ENCODE assay signal across 1 cellular context in genomic region chr12:110698171-110698902, GRCh38.
TF ChIP-seq lines count a peak whose summit lies in the region.

No MANE protein-coding gene starts in this region.

TF ChIP-seq in K562, 482 proteins besides CTCF, POLR2A, EP300 and RAD21 (continued from another document and continues in another):
- peak; percentile 57; the same call in 1 of the 2 replicates for TF ChIP-seq TFAP4 (CRISPR knock-in tag; IDR thresholded peaks at IDR 0.05; ENCODE audit: borderline replicate concordance)
- TF ChIP-seq TAF7 (tag; IDR thresholded peaks at IDR 0.05), result no peak
- TF ChIP-seq ARID4B (CRISPR knock-in tag; IDR thresholded peaks at IDR 0.05), result 0 out of 2 replicates have a peak, but pooled peaks have one; percentile 11
- TF ChIP-seq RFX5 (IDR thresholded peaks at IDR 0.05; ENCODE audit: low read depth, low read length), result no peak; the same call in 1 of the 2 replicates
- TF ChIP-seq BRF1 (IDR thresholded peaks at IDR 0.05; ENCODE audit: borderline replicate concordance, extremely low read depth, insufficient read length), result no peak
- peak; percentile 86 for TF ChIP-seq JUND (IDR thresholded peaks at IDR 0.05; ENCODE audit: borderline replicate concordance, low read depth, low read length)
- TF ChIP-seq JUND (tag; IDR thresholded peaks at IDR 0.05; ENCODE audit: borderline replicate concordance, low read depth, low read length), result peak; percentile 86; the same call in 2 of the 3 replicates
- TF ChIP-seq ZBTB33 (CRISPR knock-in tag; IDR thresholded peaks at IDR 0.05), result peak; percentile 76; the same call in 1 of the 2 replicates
- TF ChIP-seq DEAF1 (CRISPR knock-in tag; IDR thresholded peaks at IDR 0.05), result peak; percentile 67
- no peak for TF ChIP-seq PURB (CRISPR knock-in tag; IDR thresholded peaks at IDR 0.05; ENCODE audit: low read depth)
- no peak for TF ChIP-seq THAP12 (CRISPR knock-in tag; IDR thresholded peaks at IDR 0.05)
- no peak for TF ChIP-seq ZSCAN32 (CRISPR knock-in tag; IDR thresholded peaks at IDR 0.05)
- no peak for TF ChIP-seq FOS (IDR thresholded peaks at IDR 0.05; ENCODE audit: extremely low read depth, insufficient read length)
- peak; percentile 37; the same call in 1 of the 2 replicates for TF ChIP-seq KLF16 (IDR thresholded peaks at IDR 0.05)
- TF ChIP-seq MAZ (CRISPR knock-in tag; conservative IDR thresholded peaks at IDR 0.05 in 1 of 2, IDR thresholded peaks at IDR 0.05 in 1 of 2), result peak in 1 of 2 experiments; percentile 83; a peak in 3 of 4 replicates
- TF ChIP-seq RCOR1 (IDR thresholded peaks at IDR 0.05; ENCODE audit: borderline replicate concordance in 1 of 2, low read depth in 2 of 2, low read length in 2 of 2), result no peak; a peak in 2 of 4 replicates
- TF ChIP-seq ZNF3 (CRISPR knock-in tag; IDR thresholded peaks at IDR 0.05), result no peak
- no peak for TF ChIP-seq ZNF583 (CRISPR knock-in tag; IDR thresholded peaks at IDR 0.05)
- TF ChIP-seq ZBTB8A (IDR thresholded peaks at IDR 0.05; ENCODE audit: partially characterized antibody), result no peak
- no peak for TF ChIP-seq FOXK1 (CRISPR knock-in tag; IDR thresholded peaks at IDR 0.05; ENCODE audit: borderline replicate concordance)
- TF ChIP-seq MLLT1 (IDR thresholded peaks at IDR 0.05), result no peak
- no peak for TF ChIP-seq RBM14 (IDR thresholded peaks at IDR 0.05; ENCODE audit: borderline replicate concordance, insufficient read depth, low read depth, low read length)
- TF ChIP-seq HMBOX1 (IDR thresholded peaks at IDR 0.05), result peak; percentile 46
- TF ChIP-seq FOXO4 (CRISPR knock-in tag; IDR thresholded peaks at IDR 0.05), result no peak
- no peak for TF ChIP-seq MCM5 (IDR thresholded peaks at IDR 0.05; ENCODE audit: low read depth)
- TF ChIP-seq OTX1 (CRISPR knock-in tag; IDR thresholded peaks at IDR 0.05), result no peak
- TF ChIP-seq RUNX1 (IDR thresholded peaks at IDR 0.05; ENCODE audit: low read depth), result no peak
- no peak for TF ChIP-seq HDAC6 (IDR thresholded peaks at IDR 0.05; ENCODE audit: low read depth, low read length)
- TF ChIP-seq SPI1 (IDR thresholded peaks at IDR 0.05; ENCODE audit: borderline replicate concordance, low read depth, low read length), result peak; percentile 57; the same call in 1 of the 2 replicates
- TF ChIP-seq PKNOX1 (IDR thresholded peaks at IDR 0.05), result no peak
- no peak for TF ChIP-seq HES1 (IDR thresholded peaks at IDR 0.05; ENCODE audit: low read depth)
- no peak for TF ChIP-seq GTF3C2 (IDR thresholded peaks at IDR 0.05; ENCODE audit: borderline replicate concordance, extremely low read depth, insufficient read length)
- peak; percentile 98 for TF ChIP-seq NFE2 (IDR thresholded peaks at IDR 0.05; ENCODE audit: low read depth)
- peak; percentile 50 for TF ChIP-seq NEUROD1 (IDR thresholded peaks at IDR 0.05; ENCODE audit: borderline replicate concordance, low read depth, low read length, partially characterized antibody)
